ENCODE assay signal across 10 cellular contexts in the genomic region with DNA sequence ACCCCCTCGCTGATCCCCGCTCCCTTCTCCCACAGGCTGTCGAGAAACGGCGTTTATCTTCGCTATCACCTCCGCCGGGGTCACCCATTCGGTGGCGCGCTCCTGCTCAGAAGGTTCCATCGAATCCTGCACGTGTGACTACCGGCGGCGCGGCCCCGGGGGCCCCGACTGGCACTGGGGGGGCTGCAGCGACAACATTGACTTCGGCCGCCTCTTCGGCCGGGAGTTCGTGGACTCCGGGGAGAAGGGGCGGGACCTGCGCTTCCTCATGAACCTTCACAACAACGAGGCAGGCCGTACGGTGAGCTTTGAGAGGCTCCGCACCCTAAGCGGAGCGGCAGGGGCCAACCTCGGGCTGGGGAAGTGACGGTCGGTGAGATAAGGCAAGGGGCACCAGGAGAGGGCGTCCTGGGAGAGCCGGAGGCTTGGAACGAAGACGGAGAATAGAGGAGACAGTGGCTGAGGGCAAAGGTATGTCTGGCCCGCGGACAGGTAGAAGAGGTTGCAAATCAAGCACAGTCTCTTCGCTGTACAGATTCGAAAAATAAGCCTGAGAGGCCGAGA. TPM values are rescaled to one million over a fixed set of nuclear protein-coding genes. Genes with fewer than 3 reads are reported as not detected.
DNase-seq lines count a peak whose midpoint lies in the region; ATAC-seq and TF ChIP-seq lines count a peak whose summit lies in the region.
"Had no signal": no experiment of that assay in that cellular context is flagged by ENCODE, and none has a peak within 500 bp of the region (broad histone marks: within the 10 kb centered on the region; RNA-seq: fewer than 3 reads in every experiment).

No MANE protein-coding gene starts in this region.

- DNase-seq in ELF-1 (ENCODE audit: low read depth, low spot score) (peak; percentile 84), NT2/D1 (ENCODE audit: low read depth, low spot score) (no peak), NK-92 (lab: John Stamatoyannopoulos, UW; ENCODE audit: unreplicated experiment) (no peak), HT-29 (ENCODE audit: low spot score) (no peak)

- H3K27me3 ChIP-seq in NT2/D1 (ENCODE audit: insufficient read depth, insufficient read length) (peaks cover 86% of the 10 kb centered on the region), ectodermal cell (ENCODE audit: control insufficient read depth, insufficient read depth, low read length, poor library complexity, severe bottlenecking) (peaks cover 100% of the 10 kb centered on the region), neutrophil (peaks cover 100% of the 10 kb centered on the region), gastroesophageal sphincter (peaks cover 93% of the 10 kb centered on the region)

- H3K4me1 ChIP-seq in NT2/D1 (ENCODE audit: insufficient read depth, insufficient read length): peaks cover 28% of the 10 kb centered on the region
- H3K4me1 ChIP-seq in ectodermal cell (ENCODE audit: control insufficient read depth, insufficient read depth, low read length): peaks cover 50% of the 10 kb centered on the region
- H3K4me1 ChIP-seq in neutrophil (ENCODE audit: control insufficient read depth in 1 of 2, insufficient read depth in 1 of 2, low read depth in 1 of 2, low read length in 1 of 2): peaks cover 41% of the 10 kb centered on the region in 2 experiments
- peaks cover 0 to 44% (median 38%) of the 10 kb centered on the region in 3 donors for H3K4me1 ChIP-seq in gastroesophageal sphincter

- TF ChIP-seq CTCF in neutrophil (IDR thresholded peaks at IDR 0.05) (no peak), gastroesophageal sphincter (IDR thresholded peaks at IDR 0.05) (no peak)

- peak overlapping the region; percentile 74 for H3K9ac ChIP-seq in NT2/D1 (ENCODE audit: insufficient read length, low read depth)

- peaks cover 16% of the 10 kb centered on the region; the same call in 1 of the 2 replicates for H3K9me3 ChIP-seq in NT2/D1 (ENCODE audit: insufficient read depth, low read length)
- no peaks in the 10 kb centered on the region for H3K9me3 ChIP-seq in ectodermal cell (ENCODE audit: control insufficient read depth, low read length)
- H3K9me3 ChIP-seq in neutrophil: no peaks in the 10 kb centered on the region
- no peaks in the 10 kb centered on the region for H3K9me3 ChIP-seq in gastroesophageal sphincter

- H3K4me3 ChIP-seq in NT2/D1 (ENCODE audit: insufficient read length, low read depth) (peak overlapping the region; percentile 43), ectodermal cell (ENCODE audit: insufficient read depth, low read depth, low read length) (peak overlapping the region; percentile 57), neutrophil (ENCODE audit: low read depth in 1 of 2, low read length in 1 of 2) (peak overlapping the region; percentile 39 to 60), gastroesophageal sphincter (peak overlapping the region in 1 of 2 donors; percentile 42)

- no peak for TF ChIP-seq EP300 in gastroesophageal sphincter (IDR thresholded peaks at IDR 0.05)

- no peak for TF ChIP-seq POLR2A in gastroesophageal sphincter (IDR thresholded peaks at IDR 0.05)

- H3K27ac ChIP-seq in ectodermal cell (ENCODE audit: insufficient read depth, low read depth, low read length, poor library complexity, severe bottlenecking): no peak overlapping the region
- no peak overlapping the region for H3K27ac ChIP-seq in neutrophil
- H3K27ac ChIP-seq in gastroesophageal sphincter: no peak overlapping the region
- H3K27ac ChIP-seq: epithelial cell of prostate had no signal

- WGBS in ectodermal cell, 2 experiments: 2 to 4% methylated on average over 46 of the region's 46 CpGs
- 1 to 4% methylated on average over 7 to 12 of the region's 46 CpGs for WGBS in gastroesophageal sphincter (ENCODE audit: low coverage in 1 of 2), 2 donors

- ATAC-seq in HG03175 (IDR thresholded peaks at IDR 0.05; ENCODE audit: unreplicated experiment) (no peak), gastroesophageal sphincter (no peak)

- no peaks in the 10 kb centered on the region for H3K36me3 ChIP-seq in NT2/D1 (ENCODE audit: insufficient read depth, insufficient read length, low read length)
- peaks cover 6% of the 10 kb centered on the region for H3K36me3 ChIP-seq in ectodermal cell (ENCODE audit: control insufficient read depth, insufficient read depth, low read length)
- no peaks in the 10 kb centered on the region for H3K36me3 ChIP-seq in neutrophil
- no peaks in the 10 kb centered on the region for H3K36me3 ChIP-seq in gastroesophageal sphincter

RNA-seq across cellular contexts. Expression of gene WNT1, which starts 2.3 kb away (rescaled TPM):
- 98.6 TPM for polyA plus RNA-seq in ectodermal cell (2013, experiment 1 of 4)
- 111 TPM for polyA plus RNA-seq in ectodermal cell (2013, experiment 2 of 4)
- 122 TPM for polyA plus RNA-seq in ectodermal cell (2013, experiment 3 of 4)
- 116 TPM for polyA plus RNA-seq in ectodermal cell (2013, experiment 4 of 4)
- total RNA-seq in gastroesophageal sphincter: not detected
- total RNA-seq in HT-29 (2014; rRNA removed; shearing (Covaris generic)): not detected in 2 replicates
- total RNA-seq: HT1080 had no signal

RNA-seq across cellular contexts. Expression of gene WNT10B, which starts 8.9 kb away (rescaled TPM):
- 31.1 TPM for polyA plus RNA-seq in ectodermal cell (2013, experiment 1 of 4)
- 28.7 TPM for polyA plus RNA-seq in ectodermal cell (2013, experiment 2 of 4)
- polyA plus RNA-seq in ectodermal cell (2013, experiment 3 of 4): 25.6 TPM
- polyA plus RNA-seq in ectodermal cell (2013, experiment 4 of 4): 26.8 TPM
- total RNA-seq in gastroesophageal sphincter: 1 to 10 TPM in 2 of 4 donors, under 1 TPM in 1, not detected in 1; 0.54 to 3.3 (median 1.2) TPM
- total RNA-seq in HT-29 (2014; rRNA removed; shearing (Covaris generic)): 0.16 and 0.71 TPM in 2 replicates

RNA-seq across cellular contexts. Expression of gene DDN, which starts 18.7 kb away (rescaled TPM):
- 5.3 TPM for polyA plus RNA-seq in ectodermal cell (2013, experiment 1 of 4)
- 5.0 TPM for polyA plus RNA-seq in ectodermal cell (2013, experiment 2 of 4)
- 3.9 TPM for polyA plus RNA-seq in ectodermal cell (2013, experiment 3 of 4)
- 4.0 TPM for polyA plus RNA-seq in ectodermal cell (2013, experiment 4 of 4)
- total RNA-seq in gastroesophageal sphincter: not detected
- total RNA-seq in HT-29 (2014; rRNA removed; shearing (Covaris generic)): 0.66 and 0.83 TPM in 2 replicates

RNA-seq across cellular contexts. Expression of gene ARF3, which starts 23.2 kb away (rescaled TPM):
- 277 TPM for polyA plus RNA-seq in ectodermal cell (2013, experiment 1 of 4)
- 276 TPM for polyA plus RNA-seq in ectodermal cell (2013, experiment 2 of 4)
- polyA plus RNA-seq in ectodermal cell (2013, experiment 3 of 4): 131 TPM
- polyA plus RNA-seq in ectodermal cell (2013, experiment 4 of 4): 157 TPM
- total RNA-seq in gastroesophageal sphincter: 10 to 100 TPM; 52.6 to 91.6 (median 83.1) TPM
- total RNA-seq in HT-29 (2014; rRNA removed; shearing (Covaris generic)): 76.3 and 76.9 TPM in 2 replicates

RNA-seq across cellular contexts. Expression of gene PRKAG1, which starts 38.1 kb away (rescaled TPM):
- polyA plus RNA-seq in ectodermal cell (2013, experiment 1 of 4): 39.1 TPM
- polyA plus RNA-seq in ectodermal cell (2013, experiment 2 of 4): 42.3 TPM
- 34.5 TPM for polyA plus RNA-seq in ectodermal cell (2013, experiment 3 of 4)
- 37.3 TPM for polyA plus RNA-seq in ectodermal cell (2013, experiment 4 of 4)
- 10 to 100 TPM; 55.9 to 79.9 (median 64.2) TPM for total RNA-seq in gastroesophageal sphincter
- total RNA-seq in HT-29 (2014; rRNA removed; shearing (Covaris generic)): 38.4 and 50.4 TPM in 2 replicates
